ENCODE assay signal across 1 cellular context in the genomic region with DNA sequence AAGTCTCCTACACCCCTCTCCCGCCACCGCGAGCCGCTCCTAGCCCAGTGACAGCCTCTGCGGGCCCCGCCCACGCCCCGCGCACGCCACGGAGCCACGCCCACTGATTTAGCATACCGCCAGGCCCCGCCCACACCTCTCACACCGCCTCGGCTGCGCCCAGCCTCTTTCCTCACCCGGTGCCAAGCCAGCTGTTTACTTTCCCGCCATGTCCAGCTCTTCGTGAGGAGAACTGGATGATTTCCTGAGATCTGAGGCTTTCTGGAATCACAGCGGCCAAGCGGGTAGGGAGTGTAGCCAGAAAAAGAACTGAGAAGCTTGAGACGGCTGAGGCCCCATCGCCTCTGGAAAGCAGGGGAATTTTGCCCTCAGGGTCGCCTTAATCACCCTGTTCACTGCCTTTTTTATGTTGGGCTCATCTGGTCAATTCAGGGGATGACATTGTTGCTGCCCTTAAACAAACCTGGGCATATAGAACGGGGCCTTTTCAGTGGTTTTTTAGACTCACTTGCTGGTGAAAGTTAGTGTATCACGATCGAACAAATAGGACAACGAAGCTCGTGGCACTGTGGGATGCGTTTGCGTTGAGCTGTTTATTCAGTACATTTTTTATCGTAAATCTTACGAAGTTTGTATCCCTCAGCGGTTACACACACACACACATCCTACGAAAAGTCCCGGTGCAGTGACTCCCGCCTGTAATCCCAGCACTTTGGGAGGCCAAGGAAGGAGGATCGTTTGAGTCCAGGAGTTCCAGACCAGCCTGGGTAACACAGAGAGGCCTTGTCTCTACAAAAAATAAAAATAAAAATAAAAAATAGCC.
A peak's percentile ranks its signal among the peaks of the same experiment; 100 is the strongest.
TF ChIP-seq lines count a peak whose summit lies in the region.

A gene with protein sequence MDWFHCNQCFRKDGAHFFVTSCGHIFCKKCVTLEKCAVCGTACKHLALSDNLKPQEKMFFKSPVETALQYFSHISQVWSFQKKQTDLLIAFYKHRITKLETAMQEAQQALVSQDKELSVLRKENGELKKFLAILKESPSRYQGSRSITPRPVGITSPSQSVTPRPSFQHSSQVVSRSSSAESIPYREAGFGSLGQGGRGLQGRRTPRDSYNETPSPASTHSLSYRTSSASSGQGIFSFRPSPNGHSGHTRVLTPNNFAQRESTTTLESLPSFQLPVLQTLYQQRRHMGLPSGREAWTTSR (plus strand): TSS at position 165 of the 823 bp plus-strand sequence. CDS start 2,410 bp downstream, outside the sequence.

TF ChIP-seq in HEK293, 187 proteins besides CTCF, POLR2A, EP300 and RAD21 (continued from another document):
- TF ChIP-seq ZNF670 (tag by site-specific recombination; IDR thresholded peaks at IDR 0.05; ENCODE audit: low read depth) (no peak), KLF9 (tag by site-specific recombination; IDR thresholded peaks at IDR 0.05; ENCODE audit: low read depth) (peak; percentile 89), RBAK (tag by site-specific recombination; IDR thresholded peaks at IDR 0.05) (no peak), ZNF433 (tag by site-specific recombination; IDR thresholded peaks at IDR 0.05; ENCODE audit: low read depth) (no peak), ZNF146 (tag by site-specific recombination; IDR thresholded peaks at IDR 0.05) (no peak), GLI4 (tag by site-specific recombination; IDR thresholded peaks at IDR 0.05) (no peak), KLF1 (tag by site-specific recombination; IDR thresholded peaks at IDR 0.05) (peak; percentile 74), SP2 (tag by site-specific recombination; IDR thresholded peaks at IDR 0.05) (0 out of 2 replicates have a peak, but pooled peaks have one; percentile 13), GFI1B (tag by site-specific recombination; IDR thresholded peaks at IDR 0.05) (no peak), ZNF600 (tag by site-specific recombination; IDR thresholded peaks at IDR 0.05) (no peak), BCL11B (tag by site-specific recombination; IDR thresholded peaks at IDR 0.05; ENCODE audit: low read depth) (no peak), ZNF626 (tag by site-specific recombination; IDR thresholded peaks at IDR 0.05) (no peak), ZNF157 (tag by site-specific recombination; IDR thresholded peaks at IDR 0.05) (no peak), ZNF169 (tag by site-specific recombination; IDR thresholded peaks at IDR 0.05) (no peak), ZNF701 (tag by site-specific recombination; IDR thresholded peaks at IDR 0.05) (no peak), ZNF555 (tag by site-specific recombination; conservative IDR thresholded peaks at IDR 0.05) (no peak), WT1 (tag by site-specific recombination; IDR thresholded peaks at IDR 0.05) (no peak), ZNF341 (tag by site-specific recombination; IDR thresholded peaks at IDR 0.05; ENCODE audit: low read depth) (no peak), ZNF664 (tag by site-specific recombination; IDR thresholded peaks at IDR 0.05) (no peak), ZNF561 (tag by site-specific recombination; IDR thresholded peaks at IDR 0.05; ENCODE audit: borderline replicate concordance) (no peak), ZNF155 (tag by site-specific recombination; IDR thresholded peaks at IDR 0.05) (no peak), MEIS1 (CRISPR knock-in tag; IDR thresholded peaks at IDR 0.05; ENCODE audit: borderline replicate concordance) (no peak), SALL2 (tag by site-specific recombination; IDR thresholded peaks at IDR 0.05; ENCODE audit: borderline replicate concordance) (no peak), OSR2 (tag by site-specific recombination; IDR thresholded peaks at IDR 0.05) (no peak), ZNF521 (tag by site-specific recombination; IDR thresholded peaks at IDR 0.05) (no peak), ZNF366 (tag by site-specific recombination; conservative IDR thresholded peaks at IDR 0.05) (0 out of 2 replicates have a peak, but pooled peaks have one; percentile 22), ZFP69B (tag by site-specific recombination; IDR thresholded peaks at IDR 0.05) (no peak), YY2 (tag by site-specific recombination; IDR thresholded peaks at IDR 0.05) (no peak), ZNF530 (tag by site-specific recombination; IDR thresholded peaks at IDR 0.05; ENCODE audit: low read depth) (no peak), ZNF747 (tag by site-specific recombination; IDR thresholded peaks at IDR 0.05) (no peak), ZNF837 (tag by site-specific recombination; IDR thresholded peaks at IDR 0.05) (no peak), ZNF677 (tag by site-specific recombination; IDR thresholded peaks at IDR 0.05) (no peak), ZNF175 (tag by site-specific recombination; IDR thresholded peaks at IDR 0.05) (no peak), ZNF777 (tag by site-specific recombination; IDR thresholded peaks at IDR 0.05; ENCODE audit: borderline replicate concordance) (no peak), ZNF24 (tag by site-specific recombination; IDR thresholded peaks at IDR 0.05) (no peak), HOXA7 (CRISPR knock-in tag; IDR thresholded peaks at IDR 0.05; ENCODE audit: borderline replicate concordance) (no peak), KLF8 (tag by site-specific recombination; IDR thresholded peaks at IDR 0.05) (peak; percentile 64; the same call in 1 of the 2 replicates), ZBTB8A (tag by site-specific recombination; IDR thresholded peaks at IDR 0.05) (0 out of 2 replicates have a peak, but pooled peaks have one; percentile 17), ZNF274 (IDR thresholded peaks at IDR 0.05; ENCODE audit: low read length) (no peak), ZNF274 (tag by site-specific recombination; IDR thresholded peaks at IDR 0.05; ENCODE audit: borderline replicate concordance) (no peak), ZNF138 (tag by site-specific recombination; IDR thresholded peaks at IDR 0.05; ENCODE audit: borderline replicate concordance) (no peak), ZNF391 (tag by site-specific recombination; IDR thresholded peaks at IDR 0.05; ENCODE audit: borderline replicate concordance, low read depth) (no peak), ZNF514 (tag by site-specific recombination; IDR thresholded peaks at IDR 0.05) (no peak)
- TF ChIP-seq, protein P1, sequence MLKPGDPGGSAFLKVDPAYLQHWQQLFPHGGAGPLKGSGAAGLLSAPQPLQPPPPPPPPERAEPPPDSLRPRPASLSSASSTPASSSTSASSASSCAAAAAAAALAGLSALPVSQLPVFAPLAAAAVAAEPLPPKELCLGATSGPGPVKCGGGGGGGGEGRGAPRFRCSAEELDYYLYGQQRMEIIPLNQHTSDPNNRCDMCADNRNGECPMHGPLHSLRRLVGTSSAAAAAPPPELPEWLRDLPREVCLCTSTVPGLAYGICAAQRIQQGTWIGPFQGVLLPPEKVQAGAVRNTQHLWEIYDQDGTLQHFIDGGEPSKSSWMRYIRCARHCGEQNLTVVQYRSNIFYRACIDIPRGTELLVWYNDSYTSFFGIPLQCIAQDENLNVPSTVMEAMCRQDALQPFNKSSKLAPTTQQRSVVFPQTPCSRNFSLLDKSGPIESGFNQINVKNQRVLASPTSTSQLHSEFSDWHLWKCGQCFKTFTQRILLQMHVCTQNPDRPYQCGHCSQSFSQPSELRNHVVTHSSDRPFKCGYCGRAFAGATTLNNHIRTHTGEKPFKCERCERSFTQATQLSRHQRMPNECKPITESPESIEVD (tag by site-specific recombination; IDR thresholded peaks at IDR 0.05) = no peak
- TF ChIP-seq, protein P2, sequence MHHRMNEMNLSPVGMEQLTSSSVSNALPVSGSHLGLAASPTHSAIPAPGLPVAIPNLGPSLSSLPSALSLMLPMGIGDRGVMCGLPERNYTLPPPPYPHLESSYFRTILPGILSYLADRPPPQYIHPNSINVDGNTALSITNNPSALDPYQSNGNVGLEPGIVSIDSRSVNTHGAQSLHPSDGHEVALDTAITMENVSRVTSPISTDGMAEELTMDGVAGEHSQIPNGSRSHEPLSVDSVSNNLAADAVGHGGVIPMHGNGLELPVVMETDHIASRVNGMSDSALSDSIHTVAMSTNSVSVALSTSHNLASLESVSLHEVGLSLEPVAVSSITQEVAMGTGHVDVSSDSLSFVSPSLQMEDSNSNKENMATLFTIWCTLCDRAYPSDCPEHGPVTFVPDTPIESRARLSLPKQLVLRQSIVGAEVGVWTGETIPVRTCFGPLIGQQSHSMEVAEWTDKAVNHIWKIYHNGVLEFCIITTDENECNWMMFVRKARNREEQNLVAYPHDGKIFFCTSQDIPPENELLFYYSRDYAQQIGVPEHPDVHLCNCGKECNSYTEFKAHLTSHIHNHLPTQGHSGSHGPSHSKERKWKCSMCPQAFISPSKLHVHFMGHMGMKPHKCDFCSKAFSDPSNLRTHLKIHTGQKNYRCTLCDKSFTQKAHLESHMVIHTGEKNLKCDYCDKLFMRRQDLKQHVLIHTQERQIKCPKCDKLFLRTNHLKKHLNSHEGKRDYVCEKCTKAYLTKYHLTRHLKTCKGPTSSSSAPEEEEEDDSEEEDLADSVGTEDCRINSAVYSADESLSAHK (tag by site-specific recombination; IDR thresholded peaks at IDR 0.05) = no peak
- TF ChIP-seq, protein P3, sequence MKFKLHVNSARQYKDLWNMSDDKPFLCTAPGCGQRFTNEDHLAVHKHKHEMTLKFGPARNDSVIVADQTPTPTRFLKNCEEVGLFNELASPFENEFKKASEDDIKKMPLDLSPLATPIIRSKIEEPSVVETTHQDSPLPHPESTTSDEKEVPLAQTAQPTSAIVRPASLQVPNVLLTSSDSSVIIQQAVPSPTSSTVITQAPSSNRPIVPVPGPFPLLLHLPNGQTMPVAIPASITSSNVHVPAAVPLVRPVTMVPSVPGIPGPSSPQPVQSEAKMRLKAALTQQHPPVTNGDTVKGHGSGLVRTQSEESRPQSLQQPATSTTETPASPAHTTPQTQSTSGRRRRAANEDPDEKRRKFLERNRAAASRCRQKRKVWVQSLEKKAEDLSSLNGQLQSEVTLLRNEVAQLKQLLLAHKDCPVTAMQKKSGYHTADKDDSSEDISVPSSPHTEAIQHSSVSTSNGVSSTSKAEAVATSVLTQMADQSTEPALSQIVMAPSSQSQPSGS (tag by site-specific recombination; IDR thresholded peaks at IDR 0.05; ENCODE audit: low read depth) = no peak
- TF ChIP-seq, protein P4, sequence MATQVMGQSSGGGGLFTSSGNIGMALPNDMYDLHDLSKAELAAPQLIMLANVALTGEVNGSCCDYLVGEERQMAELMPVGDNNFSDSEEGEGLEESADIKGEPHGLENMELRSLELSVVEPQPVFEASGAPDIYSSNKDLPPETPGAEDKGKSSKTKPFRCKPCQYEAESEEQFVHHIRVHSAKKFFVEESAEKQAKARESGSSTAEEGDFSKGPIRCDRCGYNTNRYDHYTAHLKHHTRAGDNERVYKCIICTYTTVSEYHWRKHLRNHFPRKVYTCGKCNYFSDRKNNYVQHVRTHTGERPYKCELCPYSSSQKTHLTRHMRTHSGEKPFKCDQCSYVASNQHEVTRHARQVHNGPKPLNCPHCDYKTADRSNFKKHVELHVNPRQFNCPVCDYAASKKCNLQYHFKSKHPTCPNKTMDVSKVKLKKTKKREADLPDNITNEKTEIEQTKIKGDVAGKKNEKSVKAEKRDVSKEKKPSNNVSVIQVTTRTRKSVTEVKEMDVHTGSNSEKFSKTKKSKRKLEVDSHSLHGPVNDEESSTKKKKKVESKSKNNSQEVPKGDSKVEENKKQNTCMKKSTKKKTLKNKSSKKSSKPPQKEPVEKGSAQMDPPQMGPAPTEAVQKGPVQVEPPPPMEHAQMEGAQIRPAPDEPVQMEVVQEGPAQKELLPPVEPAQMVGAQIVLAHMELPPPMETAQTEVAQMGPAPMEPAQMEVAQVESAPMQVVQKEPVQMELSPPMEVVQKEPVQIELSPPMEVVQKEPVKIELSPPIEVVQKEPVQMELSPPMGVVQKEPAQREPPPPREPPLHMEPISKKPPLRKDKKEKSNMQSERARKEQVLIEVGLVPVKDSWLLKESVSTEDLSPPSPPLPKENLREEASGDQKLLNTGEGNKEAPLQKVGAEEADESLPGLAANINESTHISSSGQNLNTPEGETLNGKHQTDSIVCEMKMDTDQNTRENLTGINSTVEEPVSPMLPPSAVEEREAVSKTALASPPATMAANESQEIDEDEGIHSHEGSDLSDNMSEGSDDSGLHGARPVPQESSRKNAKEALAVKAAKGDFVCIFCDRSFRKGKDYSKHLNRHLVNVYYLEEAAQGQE (tag by site-specific recombination; IDR thresholded peaks at IDR 0.05) = no peak
